14 cellular contexts compared by ENCODE assay signal in genomic region chr2:66802877-66803276, GRCh38.
DNase-seq lines count a peak whose midpoint lies in the region; ATAC-seq and TF ChIP-seq lines count a peak whose summit lies in the region.
"Had no signal": no experiment of that assay in that cellular context is flagged by ENCODE, and none has a peak within 500 bp of the region (broad histone marks: within the 10 kb centered on the region; RNA-seq: fewer than 3 reads in every experiment).

No MANE protein-coding gene starts in this region.

- H3K4me1 ChIP-seq in muscle layer of colon (ENCODE audit: insufficient read depth, low read length) (peaks cover 7% of the 10 kb centered on the region), sigmoid colon (peaks cover 0 to 29% (median 14%) of the 10 kb centered on the region in 4 donors)
- H3K4me1 ChIP-seq: BLaER1 treated with 17β-estradiol and CSF1 and Interleukin-3, amounts not matched to agents 10 nM and 100 nM; HAP-1 had no signal

- H3K9me3 ChIP-seq in muscle layer of colon (ENCODE audit: low read length) (no peaks in the 10 kb centered on the region), sigmoid colon (no peaks in the 10 kb centered on the region)
- H3K9me3 ChIP-seq: BLaER1 treated with 17β-estradiol and CSF1 and Interleukin-3, amounts not matched to agents 10 nM and 100 nM; HAP-1 had no signal

- H3K4me3 ChIP-seq in muscle layer of colon (ENCODE audit: low read depth in 1 of 2, low read length in 2 of 2) (no peak overlapping the region), sigmoid colon (no peak overlapping the region)
- H3K4me3 ChIP-seq: BLaER1 treated with 17β-estradiol and CSF1 and Interleukin-3, amounts not matched to agents 10 nM and 100 nM; GM12878; GM23248; HAP-1 had no signal

- TF ChIP-seq CTCF in sigmoid colon (IDR thresholded peaks at IDR 0.05): no peak

- 34 to 81% methylated on average over 2 of the region's 2 CpGs for WGBS in sigmoid colon, 2 donors

- TF ChIP-seq POLR2A in sigmoid colon (IDR thresholded peaks at IDR 0.05): no peak

- H3K27ac ChIP-seq in muscle layer of colon (ENCODE audit: low read depth, low read length): peak overlapping the region; percentile 31
- peak overlapping the region in 3 of 4 donors; percentile 71 to 82 (median 80) for H3K27ac ChIP-seq in sigmoid colon
- H3K27ac ChIP-seq: BLaER1 treated with 17β-estradiol and CSF1 and Interleukin-3, amounts not matched to agents 10 nM and 100 nM; GM23248 had no signal

- in situ Hi-C loops in SK-MEL-5 (cut with HindIII; ENCODE audit: low pct_unique_long_range_greater_than_20kb, low sequenced_read_pairs): no loop called here

- no peak for TF ChIP-seq EP300 in sigmoid colon (IDR thresholded peaks at IDR 0.05)

- DNase-seq in SK-MEL-5 (ENCODE audit: low read depth, low spot score) (peak; percentile 42), sigmoid colon (no peak), activated gamma-delta T cell (lab: John Stamatoyannopoulos, UW) (no peak)
- DNase-seq: Calu3; CD8-positive, alpha-beta T cell; DND-41; EL had no signal

- no peaks in the 10 kb centered on the region for H3K36me3 ChIP-seq in muscle layer of colon (ENCODE audit: insufficient read depth, low read length)
- no peaks in the 10 kb centered on the region for H3K36me3 ChIP-seq in sigmoid colon
- H3K36me3 ChIP-seq: BLaER1 treated with 17β-estradiol and CSF1 and Interleukin-3, amounts not matched to agents 10 nM and 100 nM; HAP-1 had no signal

- H3K9ac ChIP-seq in muscle layer of colon (ENCODE audit: low read length): no peak overlapping the region
- H3K9ac ChIP-seq: BLaER1 treated with 17β-estradiol and CSF1 and Interleukin-3, amounts not matched to agents 10 nM and 100 nM; GM23248 had no signal

- H3K27me3 ChIP-seq in muscle layer of colon (ENCODE audit: control insufficient read depth in 1 of 2, insufficient read depth in 2 of 2, low read length in 2 of 2): no peaks in the 10 kb centered on the region
- H3K27me3 ChIP-seq in sigmoid colon: no peaks in the 10 kb centered on the region
- H3K27me3 ChIP-seq: BLaER1 treated with 17β-estradiol and CSF1 and Interleukin-3, amounts not matched to agents 10 nM and 100 nM had no signal

- ATAC-seq in GM19328 (IDR thresholded peaks at IDR 0.05; ENCODE audit: unreplicated experiment) (no peak), GM19467 (IDR thresholded peaks at IDR 0.05; ENCODE audit: unreplicated experiment) (no peak)
- ATAC-seq: CD8-positive, alpha-beta T cell; GM12878 had no signal

- intact Hi-C loops in sigmoid colon (cut with DNase I): no loop called here
